In genomic region chr22:22751043-22751603, GRCh38 we compare ENCODE assay signal across 23 cellular contexts.
DNase-seq lines count a peak whose midpoint lies in the region; ATAC-seq, FAIRE-seq and TF ChIP-seq lines count a peak whose summit lies in the region.
"Had no signal": no experiment of that assay in that cellular context is flagged by ENCODE, and none has a peak within 500 bp of the region (broad histone marks: within the 10 kb centered on the region; RNA-seq: fewer than 3 reads in every experiment).

No MANE protein-coding gene starts in this region.

- H3K36me3 ChIP-seq in BLaER1 (no peaks in the 10 kb centered on the region), K562 (ENCODE audit: control insufficient read depth, insufficient read depth, low read length) (no peaks in the 10 kb centered on the region)
- H3K36me3 ChIP-seq: BE2C had no signal

- H3K4me1 ChIP-seq in BLaER1 (peaks cover 33% of the 10 kb centered on the region), K562 (replicated peaks in 1 of 2; ENCODE audit: control insufficient read depth in 2 of 2, insufficient read depth in 2 of 2, low read length in 2 of 2) (no peaks in the 10 kb centered on the region)
- H3K4me1 ChIP-seq: BE2C, Caco-2 had no signal

- H3K4me3 Mint-ChIP-seq in osteocyte (ENCODE audit: unreplicated experiment): no peak overlapping the region
- H3K4me3 Mint-ChIP-seq: CD8-positive, alpha-beta T cell; H9 had no signal

- FAIRE-seq in K562 (lab: Jason Lieb, UNC) (no peak), HTR-8/SVneo (lab: Jason Lieb, UNC) (no peak)
- FAIRE-seq: A549, G401.6, GM12892 had no signal

- no peak for TF ChIP-seq CTCF in K562 (IDR thresholded peaks at IDR 0.05 in 2 of 3, conservative IDR thresholded peaks at IDR 0.05 in 1 of 3; ENCODE audit: insufficient read depth in 2 of 3, low read depth in 1 of 3, low read length in 3 of 3)
- TF ChIP-seq CTCF in osteocyte (IDR thresholded peaks at IDR 0.05): no peak

- CTCF ChIA-PET in K562 (lab: Yijun Ruan, JAX; ENCODE audit: low intra/inter-chr PET ratio): interaction anchor here (0.9 to 4.6 kb wide), 4 partner anchors 31 to 383 kb away, joined by 3 to 22 read pairs (median 5); no protein-coding TSS in a partner anchor

- intact Hi-C loops in K562 (cut with micrococcal nuclease): no loop called here

- H3K27ac Mint-ChIP-seq in osteocyte (ENCODE audit: unreplicated experiment): no peak overlapping the region
- H3K27ac Mint-ChIP-seq: CD8-positive, alpha-beta T cell; H9 had no signal

- TF ChIP-seq RAD21 in K562 (CRISPR knock-in tag; conservative IDR thresholded peaks at IDR 0.05 in 1 of 2, IDR thresholded peaks at IDR 0.05 in 1 of 2): no peak

- no peaks in the 10 kb centered on the region for H3K9me1 ChIP-seq in K562 (ENCODE audit: control insufficient read depth, insufficient read depth, low read length)

- H3K9me3 Mint-ChIP-seq in osteocyte (ENCODE audit: unreplicated experiment): no peaks in the 10 kb centered on the region
- H3K9me3 Mint-ChIP-seq: CD8-positive, alpha-beta T cell; H9 had no signal

- no peak for ATAC-seq in K562
- ATAC-seq: A549; CD8-positive, alpha-beta T cell; HCT116 had no signal

- H3K27me3 ChIP-seq in BLaER1 (no peaks in the 10 kb centered on the region), K562 (ENCODE audit: control insufficient read depth in 2 of 2, insufficient read depth in 2 of 2, low read length in 2 of 2) (peaks cover 2 to 17% of the 10 kb centered on the region in 2 experiments; a peak in 3 of 5 replicates)
- H3K27me3 ChIP-seq: BE2C had no signal

- no TSS peak for BruUV-seq in K562 (replicated peaks; lab: Mats Ljungman, UMichigan)

- H3K27ac ChIP-seq in BLaER1 (0 out of 2 replicates have a peak overlapping the region, but pooled peaks have one; percentile 18), K562 (ENCODE audit: extremely low read depth, low read depth, low read length) (no peak overlapping the region)
- H3K27ac ChIP-seq: A549, GM23248 had no signal

- in situ Hi-C loops in K562 (cut with MboI): no loop called here

- H3K4me1 Mint-ChIP-seq in osteocyte (ENCODE audit: unreplicated experiment): no peaks in the 10 kb centered on the region

- H4K20me1 ChIP-seq in BLaER1 (no peaks in the 10 kb centered on the region), K562 (replicated peaks; ENCODE audit: control insufficient read depth, insufficient read depth, low read length) (peaks cover 38% of the 10 kb centered on the region)

- POLR2A ChIA-PET in K562 (lab: Yijun Ruan, JAX): interaction anchor here (0.6 to 5.2 kb wide), 16 partner anchors 11 to 372 kb away, joined by 3 to 41 read pairs (median 4); no protein-coding TSS in a partner anchor

- TF ChIP-seq POLR2A in K562 (conservative IDR thresholded peaks at IDR 0.05): no peak

- H3K9me3 ChIP-seq in BLaER1 (no peaks in the 10 kb centered on the region), K562 (replicated peaks; ENCODE audit: control insufficient read depth, insufficient read depth, low read depth, low read length) (no peaks in the 10 kb centered on the region)
- H3K9me3 ChIP-seq: A549, BE2C, Caco-2 had no signal

- H3K36me3 Mint-ChIP-seq in osteocyte (ENCODE audit: unreplicated experiment): no peaks in the 10 kb centered on the region
- H3K36me3 Mint-ChIP-seq: CD8-positive, alpha-beta T cell had no signal

- peak; percentile 32 for DNase-seq in activated CD8-positive, alpha-beta memory T cell treated with anti-CD3 and anti-CD28 coated beads for 24 hours
- no peak for DNase-seq in activated CD8-positive, alpha-beta memory T cell treated with anti-CD3 and anti-CD28 coated beads, Interleukin-2, amount 50 U/mL, for 4 hours
- DNase-seq in K562 (ENCODE audit: extremely low read depth in 1 of 4, low spot score in 3 of 4) (no peak), osteocyte (ENCODE audit: extremely low spot score, unreplicated experiment) (peak; percentile 75), NCI-H1092 (lab: John Stamatoyannopoulos, UW) (no peak), NCI-H446 treated with DMSO at 0.1 percent for 48 hours (lab: John Stamatoyannopoulos, UW) (no peak), HTR-8/SVneo (ENCODE audit: insufficient read length, low spot score) (no peak)
- DNase-seq: 8988T; ACHN; AML-193; BE2C; C1 segment of cervical spinal cord; Caco-2; CD8-positive, alpha-beta T cell; DMS153; DND-41; GM23248; H9 had no signal

- H3K27me3 Mint-ChIP-seq in osteocyte (ENCODE audit: unreplicated experiment): peaks cover 7% of the 10 kb centered on the region

- WGBS in K562 (ENCODE audit: insufficient coverage, low coverage, missing lambda C conversion rate): under 1% methylated on average over 2 of the region's 2 CpGs

- H3K4me3 ChIP-seq in BLaER1 (no peak overlapping the region), K562 (no peak overlapping the region)
- H3K4me3 ChIP-seq: A549, GM23248 had no signal

- H3K4me2 ChIP-seq in BLaER1: no peak overlapping the region
- no peak overlapping the region for H3K4me2 ChIP-seq in K562 (ENCODE audit: insufficient read depth, low read length)
- H3K4me2 ChIP-seq: A549 had no signal

- H3K79me2 ChIP-seq in K562 (ENCODE audit: control insufficient read depth, insufficient read depth, low read length): no peaks in the 10 kb centered on the region

- no peak for TF ChIP-seq EP300 in K562 (IDR thresholded peaks at IDR 0.05; ENCODE audit: low read length)

- no peak overlapping the region for H2AFZ ChIP-seq in K562 (ENCODE audit: low read depth, low read length)
- H2AFZ ChIP-seq: GM23248 had no signal

- no peak overlapping the region for H3K9ac ChIP-seq in BLaER1
- peak overlapping the region in 1 of 2 experiments; percentile 8; a peak in 2 of 4 replicates for H3K9ac ChIP-seq in K562 (ENCODE audit: insufficient read depth in 1 of 2, low read depth in 2 of 2, low read length in 2 of 2)
- H3K9ac ChIP-seq: GM23248 had no signal

TF ChIP-seq in K562, 482 proteins besides CTCF, POLR2A, EP300 and RAD21 (continues in another document):
- TF ChIP-seq HMG20A (CRISPR knock-in tag; conservative IDR thresholded peaks at IDR 0.05): no peak
- TF ChIP-seq KLF1 (tag; IDR thresholded peaks at IDR 0.05): 0 out of 2 replicates have a peak, but pooled peaks have one; percentile 51
- TF ChIP-seq ZBTB40 (IDR thresholded peaks at IDR 0.05): no peak
- peak; percentile 37; the same call in 1 of the 2 replicates for TF ChIP-seq ZBTB40 (CRISPR knock-in tag; IDR thresholded peaks at IDR 0.05)
- no peak for TF ChIP-seq RCOR1 (IDR thresholded peaks at IDR 0.05; ENCODE audit: borderline replicate concordance in 1 of 2, low read depth in 2 of 2, low read length in 2 of 2)
- TF ChIP-seq ZNF143 (CRISPR knock-in tag; IDR thresholded peaks at IDR 0.05): peak; percentile 50
- TF ChIP-seq TAF9B (IDR thresholded peaks at IDR 0.05; ENCODE audit: partially characterized antibody): no peak
- TF ChIP-seq ZNF707 (CRISPR knock-in tag; conservative IDR thresholded peaks at IDR 0.05): no peak

Comparison
In these comparisons a context has a peak if more than half of its experiments do, and no peak if none do; other contexts are left out.
1. DNase-seq: peak in activated CD8-positive, alpha-beta memory T cell treated with anti-CD3 and anti-CD28 coated beads for 24 hours (single experiment) and osteocyte (single experiment); none in activated CD8-positive, alpha-beta memory T cell treated with anti-CD3 and anti-CD28 coated beads, Interleukin-2, amount 50 U/mL, for 4 hours (single experiment), K562 (0 of 4), NCI-H1092 (single experiment), NCI-H446 treated with DMSO at 0.1 percent for 48 hours (single experiment) and HTR-8/SVneo (single experiment).